Comparison of ENCODE assay signal across 19 cellular contexts in genomic region chr1:41646186-41646585, GRCh38.
"Had no signal": no experiment of that assay in that cellular context is flagged by ENCODE, and none has a peak within 500 bp of the region (broad histone marks: within the 10 kb centered on the region; RNA-seq: fewer than 3 reads in every experiment).

No MANE protein-coding gene starts in this region.

- H3K27ac Mint-ChIP-seq: activated CD4-positive, alpha-beta T cell treated with anti-CD3 and anti-CD28 coated beads, Interleukin-2, amount 10 ng/mL, durations not matched to agents 7 days and 5 days; dendritic cell treated with granulocyte-macrophage colony-stimulating factor and Interleukin-4, amounts not matched to agents 40 ng/mL and 50 ng/mL, for 4 days; mesothelial cell of epicardium; nephron; WTC11 had no signal

- H3K9me3 Mint-ChIP-seq: activated CD4-positive, alpha-beta T cell treated with anti-CD3 and anti-CD28 coated beads, Interleukin-2, amount 10 ng/mL, durations not matched to agents 7 days and 5 days; dendritic cell treated with granulocyte-macrophage colony-stimulating factor and Interleukin-4, amounts not matched to agents 40 ng/mL and 50 ng/mL, for 4 days; mesothelial cell of epicardium; nephron; stimulated activated memory B cell treated with anti-CD40 and anti-IgM and Interleukin-4, amounts not matched to agents 10 μg/mL and 1 μg/mL and 100 μg/mL, for 72 hours; WTC11 had no signal

- H3K9me3 ChIP-seq: esophagus muscularis mucosa, gastroesophageal sphincter, heart left ventricle, sigmoid colon, thyroid gland had no signal

- H3K27me3 ChIP-seq: esophagus muscularis mucosa, heart left ventricle, sigmoid colon, thyroid gland had no signal

- ATAC-seq: gastroesophageal sphincter; heart left ventricle; left lobe of liver; stimulated activated memory B cell treated with anti-CD40 and anti-IgM and Interleukin-4, amounts not matched to agents 10 μg/mL and 1 μg/mL and 100 μg/mL, for 72 hours; WTC11 had no signal

- H3K27me3 Mint-ChIP-seq: activated CD4-positive, alpha-beta T cell treated with anti-CD3 and anti-CD28 coated beads, Interleukin-2, amount 10 ng/mL, durations not matched to agents 7 days and 5 days; dendritic cell treated with granulocyte-macrophage colony-stimulating factor and Interleukin-4, amounts not matched to agents 40 ng/mL and 50 ng/mL, for 4 days; stimulated activated memory B cell treated with anti-CD40 and anti-IgM and Interleukin-4, amounts not matched to agents 10 μg/mL and 1 μg/mL and 100 μg/mL, for 72 hours had no signal

- DNase-seq: activated CD4-positive, alpha-beta T cell treated with anti-CD3 and anti-CD28 coated beads, Interleukin-2, amount 10 ng/mL, durations not matched to agents 7 days and 5 days; activated naive CD4-positive, alpha-beta T cell; cerebellar nuclear complex; effector CD8-positive, alpha-beta T cell; heart left ventricle; kidney; sigmoid colon; stimulated activated CD4-positive, alpha-beta T cell treated with anti-CD3 and anti-CD28 coated beads, Interleukin-4, amount 100 ng/mL, for 24 hours; SW 1271; thyroid gland had no signal

- H3K27ac ChIP-seq: esophagus muscularis mucosa, gastroesophageal sphincter, heart left ventricle, sigmoid colon, thyroid gland had no signal

- H3K4me3 Mint-ChIP-seq: activated CD4-positive, alpha-beta T cell treated with anti-CD3 and anti-CD28 coated beads, Interleukin-2, amount 10 ng/mL, durations not matched to agents 7 days and 5 days; dendritic cell treated with granulocyte-macrophage colony-stimulating factor and Interleukin-4, amounts not matched to agents 40 ng/mL and 50 ng/mL, for 4 days; mesothelial cell of epicardium; nephron; stimulated activated memory B cell treated with anti-CD40 and anti-IgM and Interleukin-4, amounts not matched to agents 10 μg/mL and 1 μg/mL and 100 μg/mL, for 72 hours; WTC11 had no signal

- H3K36me3 Mint-ChIP-seq: mesothelial cell of epicardium, WTC11 had no signal

- H3K36me3 ChIP-seq: esophagus muscularis mucosa, gastroesophageal sphincter, heart left ventricle, sigmoid colon, thyroid gland had no signal

- H3K4me3 ChIP-seq: esophagus muscularis mucosa, gastroesophageal sphincter, heart left ventricle, lung, sigmoid colon, thyroid gland had no signal
